ENCODE assay signal across 7 cellular contexts in the genomic region with DNA sequence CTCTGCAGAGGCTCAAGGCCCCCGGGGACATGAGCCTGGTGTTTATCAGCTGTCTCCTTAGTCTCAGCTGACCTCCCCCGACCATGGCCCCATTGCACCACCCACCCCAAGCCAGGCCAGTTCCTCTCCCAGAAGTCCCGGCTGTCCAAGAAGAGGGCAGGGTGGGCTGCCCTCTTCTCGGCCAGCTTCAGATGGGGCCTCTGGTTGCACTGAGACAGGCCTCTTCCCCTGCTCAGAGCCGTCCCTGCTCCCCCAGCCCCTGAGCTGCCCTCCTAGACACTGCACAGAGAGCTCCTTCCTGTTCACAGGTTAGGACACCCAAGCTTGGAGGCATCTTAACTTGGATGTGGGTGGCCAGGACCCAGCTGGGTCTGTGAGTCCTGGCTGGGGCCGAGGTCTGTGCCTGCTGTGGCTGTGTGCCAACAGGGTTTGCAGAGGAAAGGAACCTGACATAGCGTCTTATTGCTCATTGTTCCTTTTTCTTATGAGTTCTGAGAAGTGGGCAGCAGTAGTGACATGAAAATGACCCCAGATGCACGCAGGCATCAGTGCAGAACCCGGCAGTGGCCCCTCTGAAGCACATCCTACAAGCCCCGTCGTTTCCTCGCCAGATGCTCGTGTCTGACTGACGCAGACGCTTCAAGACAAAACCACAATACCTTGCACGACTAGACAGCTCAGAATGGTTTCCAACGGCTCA. TPM values are rescaled to one million over a fixed set of nuclear protein-coding genes. Genes with fewer than 3 reads are reported as not detected.
A peak's percentile ranks its signal among the peaks of the same experiment; 100 is the strongest.
DNase-seq lines count a peak whose midpoint lies in the region; ATAC-seq, FAIRE-seq and TF ChIP-seq lines count a peak whose summit lies in the region.

No MANE protein-coding gene starts in this region.

- H3K9ac ChIP-seq in keratinocyte (ENCODE audit: control insufficient read depth, extremely low read depth, insufficient read depth, low read length), result peak overlapping the region; percentile 64

- ATAC-seq in GM21576 (IDR thresholded peaks at IDR 0.05; ENCODE audit: unreplicated experiment) (peak; percentile 27), HG02588 (IDR thresholded peaks at IDR 0.05; ENCODE audit: unreplicated experiment) (no peak)

- H3K4me3 ChIP-seq in keratinocyte (ENCODE audit: control insufficient read depth in 2 of 3, extremely low read depth in 1 of 3, insufficient read depth in 2 of 3, low read depth in 1 of 3, low read length in 3 of 3), result peak overlapping the region; percentile 40 to 68 (median 43)

- FAIRE-seq in keratinocyte (lab: Jason Lieb, UNC), result no peak

- H3K27ac Mint-ChIP-seq in activated naive CD4-positive, alpha-beta T cell treated with anti-CD3 and anti-CD28 coated beads, Interleukin-2, amount 50 U/mL, for 24 hours, result peak overlapping the region; percentile 97

- no peak overlapping the region for H2AFZ ChIP-seq in keratinocyte (ENCODE audit: control insufficient read depth, low read length)

- H3K36me3 ChIP-seq in keratinocyte (ENCODE audit: control insufficient read depth in 2 of 2, extremely low read depth in 1 of 2, insufficient read depth in 2 of 2, low read length in 2 of 2), result peaks cover 13 to 18% of the 10 kb centered on the region in 2 experiments

- H3K9me3 Mint-ChIP-seq in activated naive CD4-positive, alpha-beta T cell treated with anti-CD3 and anti-CD28 coated beads, Interleukin-2, amount 50 U/mL, for 24 hours, result no peaks in the 10 kb centered on the region

- peak; percentile 52 for TF ChIP-seq POLR2A in Raji (IDR thresholded peaks at IDR 0.05; ENCODE audit: insufficient read depth, low read depth, low read length)

- H3K4me2 ChIP-seq in keratinocyte (ENCODE audit: control insufficient read depth, extremely low read depth, insufficient read depth, low read depth, low read length), result peak overlapping the region; percentile 52

- dilution Hi-C loops in keratinocyte (cut with MboI; ENCODE audit: extremely low pct_ligation_motif_present, low sequenced_read_pairs), result no loop called here

- no peaks in the 10 kb centered on the region for H3K9me3 ChIP-seq in keratinocyte (ENCODE audit: control insufficient read depth, low read depth, low read length)

- H3K27ac ChIP-seq in keratinocyte (ENCODE audit: control insufficient read depth, insufficient read depth, low read length), result peak overlapping the region; percentile 78

- peaks cover 1% of the 10 kb centered on the region for H3K36me3 Mint-ChIP-seq in activated naive CD4-positive, alpha-beta T cell treated with anti-CD3 and anti-CD28 coated beads, Interleukin-2, amount 50 U/mL, for 24 hours

- H3K4me1 Mint-ChIP-seq in activated naive CD4-positive, alpha-beta T cell treated with anti-CD3 and anti-CD28 coated beads, Interleukin-2, amount 50 U/mL, for 24 hours, result peaks cover 45% of the 10 kb centered on the region

- DNase-seq in keratinocyte (ENCODE audit: low read depth, low spot score), result no peak
- peak; percentile 50 for DNase-seq in stimulated activated CD8-positive, alpha-beta memory T cell treated with anti-CD3 and anti-CD28 coated beads, Interleukin-12 subunit alpha, Interleukin-12 subunit beta, amount 100 ng/mL, for 4 hours (ENCODE audit: low read depth)
- DNase-seq in NCI-H1436 (lab: John Stamatoyannopoulos, UW), result no peak

- H3K79me2 ChIP-seq in keratinocyte (ENCODE audit: control insufficient read depth, insufficient read depth, low read length), result peaks cover 67% of the 10 kb centered on the region

- H4K20me1 ChIP-seq in keratinocyte (ENCODE audit: control insufficient read depth, extremely low read depth, insufficient read depth, low read length), result peaks cover 3% of the 10 kb centered on the region

- H3K27me3 Mint-ChIP-seq in activated naive CD4-positive, alpha-beta T cell treated with anti-CD3 and anti-CD28 coated beads, Interleukin-2, amount 50 U/mL, for 24 hours, result no peaks in the 10 kb centered on the region

- TF ChIP-seq CTCF in keratinocyte (optimal IDR thresholded peaks at IDR 0.05 in 1 of 3, IDR thresholded peaks at IDR 0.05 in 1 of 3, conservative IDR thresholded peaks at IDR 0.05 in 1 of 3; ENCODE audit: extremely low read depth in 1 of 3, insufficient read depth in 2 of 3, low read length in 3 of 3), result no peak

- no peaks in the 10 kb centered on the region for H3K9me1 ChIP-seq in keratinocyte (ENCODE audit: control insufficient read depth, extremely low read depth, insufficient read depth, low read length)

- H3K4me1 ChIP-seq in keratinocyte (ENCODE audit: control insufficient read depth, extremely low read depth, insufficient read depth, low read length), result peaks cover 34% of the 10 kb centered on the region

- peak overlapping the region; percentile 88 for H3K4me3 Mint-ChIP-seq in activated naive CD4-positive, alpha-beta T cell treated with anti-CD3 and anti-CD28 coated beads, Interleukin-2, amount 50 U/mL, for 24 hours

- H3K27me3 ChIP-seq in keratinocyte (ENCODE audit: control insufficient read depth, extremely low read depth, insufficient read depth, low read length), result no peaks in the 10 kb centered on the region

RNA-seq across cellular contexts. Expression of a gene that starts 5.5 kb away (rescaled TPM):
- 22.7 to 38.0 TPM (median 31.7 TPM) in 3 replicates for polyA plus RNA-seq in keratinocyte
- polyA plus RNA-seq in keratinocyte (2011; ENCODE audit: low read depth), result 19.8 TPM
- polyA plus RNA-seq in keratinocyte (2011; cell fraction: cytosol; rRNA removed), result 14.9 and 35.0 TPM in 2 replicates
- 72.7 and 96.3 TPM in 2 replicates for polyA plus RNA-seq in keratinocyte (2011; cell fraction: nucleus; rRNA removed)
- polyA plus RNA-seq in keratinocyte (2012; ENCODE audit: low replicate concordance), result 31.1 and 41.3 TPM in 2 replicates
- 13.1 to 52.8 TPM (median 16.4 TPM) in 3 replicates for polyA minus RNA-seq in keratinocyte
- polyA minus RNA-seq in keratinocyte (2011; cell fraction: cytosol; rRNA and poly(A)+ RNA removed), result 34.7 TPM
- 22.4 and 22.9 TPM in 2 replicates for polyA minus RNA-seq in keratinocyte (2011; cell fraction: nucleus; rRNA and poly(A)+ RNA removed)

RNA-seq across cellular contexts. Expression of a gene that starts 9.6 kb away (rescaled TPM):
- polyA plus RNA-seq in keratinocyte, result 14.4 to 32.1 TPM (median 22.0 TPM) in 3 replicates
- polyA plus RNA-seq in keratinocyte (2011; ENCODE audit: low read depth), result 7.1 TPM
- polyA plus RNA-seq in keratinocyte (2011; cell fraction: cytosol; rRNA removed), result 10.5 and 27.6 TPM in 2 replicates
- 43.3 and 54.8 TPM in 2 replicates for polyA plus RNA-seq in keratinocyte (2011; cell fraction: nucleus; rRNA removed)
- polyA plus RNA-seq in keratinocyte (2012; ENCODE audit: low replicate concordance), result 18.9 and 29.1 TPM in 2 replicates
- 13.9 to 25.9 TPM (median 16.6 TPM) in 3 replicates for polyA minus RNA-seq in keratinocyte
- 51.8 TPM for polyA minus RNA-seq in keratinocyte (2011; cell fraction: cytosol; rRNA and poly(A)+ RNA removed)
- polyA minus RNA-seq in keratinocyte (2011; cell fraction: nucleus; rRNA and poly(A)+ RNA removed), result 29.0 and 29.5 TPM in 2 replicates

RNA-seq across cellular contexts. Expression of a gene that starts 20.7 kb away (rescaled TPM):
- polyA plus RNA-seq in keratinocyte, result 0.22 to 0.68 TPM (median 0.32 TPM) in 3 replicates
- 0.17 TPM for polyA plus RNA-seq in keratinocyte (2011; ENCODE audit: low read depth)
- 0.30 and 1.0 TPM in 2 replicates for polyA plus RNA-seq in keratinocyte (2011; cell fraction: cytosol; rRNA removed)
- polyA plus RNA-seq in keratinocyte (2011; cell fraction: nucleus; rRNA removed), result 0.97 and 1.3 TPM in 2 replicates
- polyA plus RNA-seq in keratinocyte (2012; ENCODE audit: low replicate concordance), result 0.83 and 1.2 TPM in 2 replicates
- 0.10 to 2.5 TPM in 2 of 3 replicates, not detected in the other for polyA minus RNA-seq in keratinocyte
- 0.77 TPM for polyA minus RNA-seq in keratinocyte (2011; cell fraction: cytosol; rRNA and poly(A)+ RNA removed)
- polyA minus RNA-seq in keratinocyte (2011; cell fraction: nucleus; rRNA and poly(A)+ RNA removed), result 0.23 and 0.53 TPM in 2 replicates

RNA-seq across cellular contexts. Expression of a gene that starts 53.6 kb away (rescaled TPM):
- 10.1 to 19.0 TPM (median 11.6 TPM) in 3 replicates for polyA plus RNA-seq in keratinocyte
- 33.6 TPM for polyA plus RNA-seq in keratinocyte (2011; ENCODE audit: low read depth)
- 2.6 and 5.4 TPM in 2 replicates for polyA plus RNA-seq in keratinocyte (2011; cell fraction: cytosol; rRNA removed)
- polyA plus RNA-seq in keratinocyte (2011; cell fraction: nucleus; rRNA removed), result 70.9 and 85.2 TPM in 2 replicates
- polyA plus RNA-seq in keratinocyte (2012; ENCODE audit: low replicate concordance), result 14.1 and 15.8 TPM in 2 replicates
- polyA minus RNA-seq in keratinocyte, result 13.7 to 24.3 TPM (median 21.4 TPM) in 3 replicates
- 19.2 TPM for polyA minus RNA-seq in keratinocyte (2011; cell fraction: cytosol; rRNA and poly(A)+ RNA removed)
- 39.8 and 40.1 TPM in 2 replicates for polyA minus RNA-seq in keratinocyte (2011; cell fraction: nucleus; rRNA and poly(A)+ RNA removed)

RNA-seq across cellular contexts. Expression of a gene that starts 59.9 kb away (rescaled TPM):
- 4.7 to 12.4 TPM (median 8.2 TPM) in 3 replicates for polyA plus RNA-seq in keratinocyte
- polyA plus RNA-seq in keratinocyte (2011; ENCODE audit: low read depth), result 5.6 TPM
- polyA plus RNA-seq in keratinocyte (2011; cell fraction: cytosol; rRNA removed), result 0.89 and 2.7 TPM in 2 replicates
- polyA plus RNA-seq in keratinocyte (2011; cell fraction: nucleus; rRNA removed), result 43.4 and 61.6 TPM in 2 replicates
- 11.5 and 12.6 TPM in 2 replicates for polyA plus RNA-seq in keratinocyte (2012; ENCODE audit: low replicate concordance)
- polyA minus RNA-seq in keratinocyte, result 5.8 to 12.8 TPM (median 6.0 TPM) in 3 replicates
- 5.2 TPM for polyA minus RNA-seq in keratinocyte (2011; cell fraction: cytosol; rRNA and poly(A)+ RNA removed)
- 17.1 and 18.4 TPM in 2 replicates for polyA minus RNA-seq in keratinocyte (2011; cell fraction: nucleus; rRNA and poly(A)+ RNA removed)
